8 cellular contexts compared by ENCODE assay signal in the genomic region with DNA sequence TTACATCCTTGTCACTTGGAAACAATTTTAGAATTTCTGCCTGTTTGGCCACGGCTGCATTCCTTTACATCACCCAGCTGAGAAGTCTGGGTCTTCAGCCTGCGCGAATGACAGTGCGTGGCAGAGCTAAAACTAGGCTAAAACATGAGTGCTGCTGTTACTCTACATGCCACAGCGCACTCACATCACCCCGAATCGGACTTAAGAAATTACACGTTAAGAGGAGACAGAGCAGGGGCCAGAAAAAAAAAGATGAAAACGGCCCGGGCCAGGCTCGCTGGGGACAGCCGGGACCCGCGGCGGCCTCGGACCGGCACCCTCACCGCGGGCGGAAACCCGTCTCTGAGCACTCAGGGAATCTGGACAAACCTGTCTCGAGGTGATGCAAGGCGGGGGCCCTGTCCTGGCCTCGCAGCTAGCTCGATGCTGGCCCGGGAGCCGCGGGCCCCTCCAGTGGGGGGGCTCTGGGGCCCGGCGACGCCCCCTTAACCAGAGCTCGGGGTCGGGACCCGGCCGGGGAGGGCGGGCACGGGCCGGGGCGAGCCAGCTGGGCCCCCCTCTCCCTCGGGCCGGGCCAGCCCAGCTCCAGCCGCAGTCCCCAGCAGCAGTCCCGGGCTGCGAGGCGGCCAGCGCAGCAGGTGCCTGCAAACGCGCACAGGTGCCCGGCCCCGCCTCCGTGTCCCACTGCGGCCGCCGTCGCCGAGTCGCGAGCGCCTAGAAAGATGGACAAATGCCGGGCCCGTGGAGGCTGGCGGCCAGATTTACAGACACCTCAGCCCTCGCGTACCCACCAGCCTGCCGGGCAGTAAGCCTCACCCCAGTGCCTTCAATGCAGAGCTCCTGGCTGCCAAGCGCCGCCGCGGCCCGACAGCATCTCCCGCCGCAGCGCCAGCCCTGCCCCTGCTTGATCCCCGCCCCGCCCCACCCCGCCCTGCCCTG. TPM values are rescaled to one million over a fixed set of nuclear protein-coding genes. Genes with fewer than 3 reads are reported as not detected.
DNase-seq lines count a peak whose midpoint lies in the region; ATAC-seq lines count a peak whose summit lies in the region.

A gene (minus strand): TSS at position 879 of the 939 bp plus-strand sequence. CDS start 2,950 bp downstream, outside the sequence.

- H2BK120ac ChIP-seq in neuronal stem cell (ENCODE audit: low read depth, low read length) = no peak within 1 kb of the TSS

- H3K4me3 ChIP-seq in neuronal stem cell (ENCODE audit: low read length in 2 of 2) (peak within 1 kb of the TSS; percentile 80 to 94), urinary bladder (ENCODE audit: low read depth, low read length) (peak within 1 kb of the TSS; percentile 91)

- H2AK5ac ChIP-seq in neuronal stem cell (ENCODE audit: low read depth, low read length) = no peak within 1 kb of the TSS

- H2BK5ac ChIP-seq in neuronal stem cell (ENCODE audit: low read length) = peak within 1 kb of the TSS; percentile 21

- H4K8ac ChIP-seq in neuronal stem cell (ENCODE audit: low read depth, low read length) = peak within 1 kb of the TSS; percentile 52

- no peak within 1 kb of the TSS for H2BK12ac ChIP-seq in neuronal stem cell (ENCODE audit: low read length)

- peak within 1 kb of the TSS; percentile 90 for H3K9ac ChIP-seq in neuronal stem cell (ENCODE audit: low read depth, low read length, poor library complexity)

- peak; percentile 15 for DNase-seq in activated CD4-positive, alpha-beta T cell treated with anti-CD3 and anti-CD28 coated beads for 1 hour
- no peak for DNase-seq in activated CD4-positive, alpha-beta T cell treated with anti-CD3 and anti-CD28 coated beads, Interleukin-2, amount 50 U/mL, for 4 hours
- DNase-seq in NCI-H526 treated with DMSO at 0.1 percent for 48 hours (lab: John Stamatoyannopoulos, UW) = peak; percentile 2
- DNase-seq in activated naive CD4-positive, alpha-beta T cell treated with anti-CD3 and anti-CD28 coated beads, Interleukin-2, amount 50 U/mL, for 16 hours = peak; percentile 74
- peak; percentile 37 for DNase-seq in germinal center (ENCODE audit: low spot score)
- peak; percentile 24 for DNase-seq in neuronal stem cell (ENCODE audit: low spot score)

- peak within 1 kb of the TSS; percentile 92 for H2AFZ ChIP-seq in neuronal stem cell (ENCODE audit: low read length)

- peak within 1 kb of the TSS; percentile 83 for H3K4me2 ChIP-seq in neuronal stem cell (ENCODE audit: insufficient read depth, low read length, poor library complexity, severe bottlenecking)

- no peaks in the 10 kb centered on the region for H3K9me3 ChIP-seq in neuronal stem cell (replicated peaks in 1 of 2; ENCODE audit: control insufficient read depth in 2 of 2, insufficient read depth in 1 of 2, low read depth in 1 of 2, low read length in 2 of 2)

- H3K79me1 ChIP-seq in neuronal stem cell (ENCODE audit: low read depth, low read length) = no peaks in the 10 kb centered on the region

- peaks cover 0 to 3% (median 0%) of the 10 kb centered on the region in 3 experiments for H3K27me3 ChIP-seq in neuronal stem cell (ENCODE audit: control insufficient read depth in 3 of 3, insufficient read depth in 3 of 3, low read depth in 1 of 3, low read length in 3 of 3)

- H3K18ac ChIP-seq in neuronal stem cell (ENCODE audit: low read length) = peak within 1 kb of the TSS; percentile 83

- H2BK15ac ChIP-seq in neuronal stem cell (ENCODE audit: low read length) = no peak within 1 kb of the TSS

- peak within 1 kb of the TSS; percentile 85 for H3K27ac ChIP-seq in neuronal stem cell (replicated peaks; ENCODE audit: low read length)
- peak within 1 kb of the TSS; percentile 92 for H3K27ac ChIP-seq in urinary bladder (ENCODE audit: low read depth)

- H3K4me1 ChIP-seq in neuronal stem cell (ENCODE audit: control insufficient read depth in 2 of 2, insufficient read depth in 1 of 2, low read depth in 1 of 2, low read length in 2 of 2) = peaks cover 7 to 20% of the 10 kb centered on the region in 2 donors
- H3K4me1 ChIP-seq in urinary bladder (ENCODE audit: insufficient read depth) = peaks cover 2% of the 10 kb centered on the region

- H4K91ac ChIP-seq in neuronal stem cell (ENCODE audit: low read depth, low read length, poor library complexity) = no peak within 1 kb of the TSS

- H3K4ac ChIP-seq in neuronal stem cell (ENCODE audit: low read length) = no peak within 1 kb of the TSS

- H3K14ac ChIP-seq in neuronal stem cell (ENCODE audit: low read length) = peak within 1 kb of the TSS; percentile 57

- WGBS in neuronal stem cell (ENCODE audit: extremely low coverage in 2 of 2, insufficient read length in 2 of 2, insufficient replicate concordance in 1 of 2), 2 donors = no CpG with 5 or more reads among the region's 76 CpGs
- under 1% methylated on average over 76 of the region's 76 CpGs for WGBS in urinary bladder

- ATAC-seq in HG02884 (IDR thresholded peaks at IDR 0.05; ENCODE audit: unreplicated experiment) = peak; percentile 25

- H3K23ac ChIP-seq in neuronal stem cell (ENCODE audit: low read depth, low read length, poor library complexity) = peak within 1 kb of the TSS; percentile 82

- H3K36me3 ChIP-seq in neuronal stem cell (replicated peaks in 1 of 2; ENCODE audit: control insufficient read depth in 2 of 2, insufficient read depth in 2 of 2, low read length in 2 of 2) (peaks cover 1 to 13% of the 10 kb centered on the region in 2 donors), urinary bladder (ENCODE audit: insufficient read depth) (no peaks in the 10 kb centered on the region)

RNA-seq across cellular contexts. Expression of the gene that starts here (rescaled TPM):
- polyA plus RNA-seq in neuronal stem cell (2013, experiment 1 of 2) = 13.5 TPM
- 15.3 TPM for polyA plus RNA-seq in neuronal stem cell (2013, experiment 2 of 2)
- total RNA-seq in urinary bladder = 45.1 TPM
- 35.9 TPM for polyA plus RNA-seq in urinary bladder

Comparison
In these comparisons a context has a peak if more than half of its experiments do, and no peak if none do; other contexts are left out.
1. DNase-seq: peak in activated CD4-positive, alpha-beta T cell treated with anti-CD3 and anti-CD28 coated beads for 1 hour (single experiment), NCI-H526 treated with DMSO at 0.1 percent for 48 hours (single experiment), activated naive CD4-positive, alpha-beta T cell treated with anti-CD3 and anti-CD28 coated beads, Interleukin-2, amount 50 U/mL, for 16 hours (single experiment), germinal center (single experiment) and neuronal stem cell (single experiment); none in activated CD4-positive, alpha-beta T cell treated with anti-CD3 and anti-CD28 coated beads, Interleukin-2, amount 50 U/mL, for 4 hours (0 of 2).